In genomic region chr11:46724088-46724487, GRCh38 we compare ENCODE assay signal across 22 cellular contexts. TPM values are rescaled to one million over a fixed set of nuclear protein-coding genes. Genes with fewer than 3 reads are reported as not detected.
DNase-seq lines count a peak whose midpoint lies in the region; ATAC-seq, FAIRE-seq and TF ChIP-seq lines count a peak whose summit lies in the region.
"Had no signal": no experiment of that assay in that cellular context is flagged by ENCODE, and none has a peak within 500 bp of the region (broad histone marks: within the 10 kb centered on the region; RNA-seq: fewer than 3 reads in every experiment).

No MANE protein-coding gene starts in this region.

- peaks cover 4% of the 10 kb centered on the region for H3K36me3 Mint-ChIP-seq in Caco-2 (ENCODE audit: insufficient read depth, unreplicated experiment)
- H3K36me3 Mint-ChIP-seq in astrocyte (ENCODE audit: low read depth, unreplicated experiment): peaks cover 3% of the 10 kb centered on the region
- H3K36me3 Mint-ChIP-seq: stimulated activated memory B cell treated with anti-CD40 and anti-IgM and Interleukin-4, amounts not matched to agents 10 μg/mL and 1 μg/mL and 100 μg/mL, for 72 hours had no signal

- CTCF ChIA-PET in Caco-2 (lab: Charles Lee): no interaction called here

- ATAC-seq in GM19328 (IDR thresholded peaks at IDR 0.05; ENCODE audit: unreplicated experiment): no peak
- ATAC-seq: sciatic nerve; stimulated activated memory B cell treated with anti-CD40 and anti-IgM and Interleukin-4, amounts not matched to agents 10 μg/mL and 1 μg/mL and 100 μg/mL, for 72 hours had no signal

- no peaks in the 10 kb centered on the region for H3K9me2 ChIP-seq in Loucy (replicated peaks; ENCODE audit: low read depth, low read length)

- no TSS peak for BruUV-seq in Caco-2 (replicated peaks; lab: Mats Ljungman, UMichigan)

- FAIRE-seq in astrocyte (lab: Jason Lieb, UNC): no peak
- FAIRE-seq: GM19239, islet of Langerhans, RCC 7860 had no signal

- H3K4me2 ChIP-seq in Loucy (ENCODE audit: low read depth, low read length, poor library complexity, severe bottlenecking): no peak overlapping the region
- no peak overlapping the region for H3K4me2 ChIP-seq in astrocyte (ENCODE audit: low read length)

- H3K36me3 ChIP-seq in Caco-2 (ENCODE audit: control insufficient read depth, insufficient read depth, low read length) (peaks cover 6% of the 10 kb centered on the region; the same call in 1 of the 2 replicates), Loucy (ENCODE audit: insufficient read depth, low read length) (no peaks in the 10 kb centered on the region), astrocyte (ENCODE audit: insufficient read depth, low read length) (no peaks in the 10 kb centered on the region)
- H3K36me3 ChIP-seq: thoracic aorta had no signal

- no peak overlapping the region for H3K27ac ChIP-seq in astrocyte (ENCODE audit: low read depth, low read length)
- H3K27ac ChIP-seq: thoracic aorta had no signal

- H3K27me3 Mint-ChIP-seq in Caco-2 (ENCODE audit: insufficient read depth, unreplicated experiment) (no peaks in the 10 kb centered on the region), astrocyte (ENCODE audit: low read depth, unreplicated experiment) (peaks cover 3% of the 10 kb centered on the region)

- H4K20me1 ChIP-seq in Loucy (ENCODE audit: insufficient read depth, low read length, poor library complexity, severe bottlenecking): no peaks in the 10 kb centered on the region
- H4K20me1 ChIP-seq in astrocyte (ENCODE audit: insufficient read depth, low read length): no peaks in the 10 kb centered on the region

- H2AFZ ChIP-seq in Loucy (ENCODE audit: low read length) (peak overlapping the region; percentile 61; the same call in 1 of the 2 replicates), astrocyte (ENCODE audit: low read depth, low read length) (peak overlapping the region; percentile 60)

- peaks cover 17% of the 10 kb centered on the region for H3K4me1 ChIP-seq in Caco-2
- peaks cover 8% of the 10 kb centered on the region for H3K4me1 ChIP-seq in Loucy (ENCODE audit: insufficient read depth, low read length, poor library complexity, severe bottlenecking)
- H3K4me1 ChIP-seq in astrocyte (ENCODE audit: insufficient read depth, low read length): no peaks in the 10 kb centered on the region

- TF ChIP-seq CTCF in Caco-2 (IDR thresholded peaks at IDR 0.05; ENCODE audit: insufficient read depth in 1 of 2, low read depth in 1 of 2, low read length in 1 of 2, severe bottlenecking in 1 of 2, unreplicated experiment in 1 of 2) (no peak), Loucy (conservative IDR thresholded peaks at IDR 0.05; ENCODE audit: low read length) (no peak), astrocyte (IDR thresholded peaks at IDR 0.05; ENCODE audit: insufficient read depth, low read depth, low read length) (no peak)

- DNase-seq in Caco-2 (no peak), astrocyte (ENCODE audit: low read depth) (peak; percentile 15), myocyte (ENCODE audit: low read depth) (peak; percentile 38), globus pallidus (ENCODE audit: low spot score) (no peak), NCI-H2029 treated with DMSO at 0.1 percent for 48 hours (lab: John Stamatoyannopoulos, UW) (no peak)
- DNase-seq: activated CD4-positive, alpha-beta T cell treated with anti-CD3 and anti-CD28 coated beads for 4 hours; cortex of kidney; HCEC 1CT; NCI-H1930; NCI-H82 had no signal

- no peaks in the 10 kb centered on the region for H3K9me3 Mint-ChIP-seq in Caco-2 (ENCODE audit: unreplicated experiment)
- H3K9me3 Mint-ChIP-seq in astrocyte (ENCODE audit: unreplicated experiment): no peaks in the 10 kb centered on the region
- H3K9me3 Mint-ChIP-seq: activated T-helper 2 cell treated with anti-CD3 and anti-CD28 coated beads, Interferon-gamma antibody, Interleukin-2, Interleukin-4, amounts not matched to agents 10 μg/mL and 5 μg/mL and 100 μg/mL, durations not matched to agents 14 hours and 24 hours and 36 hours; stimulated activated memory B cell treated with anti-CD40 and anti-IgM and Interleukin-4, amounts not matched to agents 10 μg/mL and 1 μg/mL and 100 μg/mL, for 72 hours had no signal

- H3K27ac Mint-ChIP-seq in Caco-2 (ENCODE audit: unreplicated experiment) (peak overlapping the region; percentile 16), astrocyte (ENCODE audit: unreplicated experiment) (no peak overlapping the region)
- H3K27ac Mint-ChIP-seq: activated T-helper 2 cell treated with anti-CD3 and anti-CD28 coated beads, Interferon-gamma antibody, Interleukin-2, Interleukin-4, amounts not matched to agents 10 μg/mL and 5 μg/mL and 100 μg/mL, durations not matched to agents 14 hours and 24 hours and 36 hours; stimulated activated memory B cell treated with anti-CD40 and anti-IgM and Interleukin-4, amounts not matched to agents 10 μg/mL and 1 μg/mL and 100 μg/mL, for 72 hours had no signal

- POLR2A ChIA-PET in Caco-2 (lab: Charles Lee): no interaction called here

- H3F3A ChIP-seq in Loucy (ENCODE audit: low read depth): no peaks in the 10 kb centered on the region

- H3K27me3 ChIP-seq in Caco-2 (replicated peaks; ENCODE audit: control insufficient read depth, insufficient read depth, low read length): no peaks in the 10 kb centered on the region
- no peaks in the 10 kb centered on the region for H3K27me3 ChIP-seq in Loucy (ENCODE audit: insufficient read depth, low read length, poor library complexity, severe bottlenecking)
- no peaks in the 10 kb centered on the region for H3K27me3 ChIP-seq in astrocyte (ENCODE audit: insufficient read depth, low read length)

- no peaks in the 10 kb centered on the region for H3K79me2 ChIP-seq in Loucy (ENCODE audit: insufficient read depth, low read length)
- no peaks in the 10 kb centered on the region for H3K79me2 ChIP-seq in astrocyte (ENCODE audit: insufficient read depth, low read length)

- H3K9ac ChIP-seq in Loucy (ENCODE audit: low read depth, low read length, poor library complexity, severe bottlenecking): no peak overlapping the region
- no peak overlapping the region for H3K9ac ChIP-seq in astrocyte (ENCODE audit: low read length)

- H3K4me3 Mint-ChIP-seq in Caco-2 (ENCODE audit: unreplicated experiment) (no peak overlapping the region), astrocyte (ENCODE audit: unreplicated experiment) (no peak overlapping the region)
- H3K4me3 Mint-ChIP-seq: stimulated activated memory B cell treated with anti-CD40 and anti-IgM and Interleukin-4, amounts not matched to agents 10 μg/mL and 1 μg/mL and 100 μg/mL, for 72 hours had no signal

- H3K9me3 ChIP-seq in Caco-2 (no peaks in the 10 kb centered on the region), Loucy (ENCODE audit: insufficient read depth, low read depth, low read length) (no peaks in the 10 kb centered on the region), astrocyte (ENCODE audit: insufficient read depth, low read depth, low read length) (no peaks in the 10 kb centered on the region)
- H3K9me3 ChIP-seq: thoracic aorta had no signal

- H3K4me1 Mint-ChIP-seq in Caco-2 (ENCODE audit: low read depth, unreplicated experiment): peaks cover 2% of the 10 kb centered on the region
- peaks cover 10% of the 10 kb centered on the region for H3K4me1 Mint-ChIP-seq in astrocyte (ENCODE audit: low read depth, unreplicated experiment)
- H3K4me1 Mint-ChIP-seq: stimulated activated memory B cell treated with anti-CD40 and anti-IgM and Interleukin-4, amounts not matched to agents 10 μg/mL and 1 μg/mL and 100 μg/mL, for 72 hours had no signal

- intact Hi-C loops in Caco-2 (cut with micrococcal nuclease; ENCODE audit: unreplicated experiment): no loop called here

- H3K4me3 ChIP-seq in Caco-2 (ENCODE audit: low read depth, low read length): no peak overlapping the region
- no peak overlapping the region for H3K4me3 ChIP-seq in Loucy (ENCODE audit: low read length, poor library complexity, severe bottlenecking)
- H3K4me3 ChIP-seq in astrocyte (ENCODE audit: insufficient read depth, low read depth, low read length): no peak overlapping the region
- H3K4me3 ChIP-seq: lung, thoracic aorta had no signal

RNA-seq across cellular contexts. Expression of gene F2, which starts 5.1 kb away (rescaled TPM):
- total RNA-seq in Caco-2 (2022) (51.8 and 60.0 TPM in 2 replicates), astrocyte (0.57 and 0.60 TPM in 2 replicates), myocyte (not detected in 2 replicates)
- polyA plus RNA-seq in myocyte (2012): 0.16 TPM
- total RNA-seq: M059J, omental fat pad, sciatic nerve, thoracic aorta had no signal

RNA-seq across cellular contexts. Expression of gene ZNF408, which starts 23.3 kb away (rescaled TPM):
- total RNA-seq in Caco-2 (2022): 17.6 and 23.3 TPM in 2 replicates
- 18.3 and 20.3 TPM in 2 replicates for total RNA-seq in astrocyte
- 8.8 and 10.3 TPM in 2 replicates for total RNA-seq in myocyte
- polyA plus RNA-seq in myocyte (2012): 9.1 TPM

RNA-seq across cellular contexts. Expression of gene ARHGAP1, which starts 23.7 kb away (rescaled TPM):
- 67.1 and 73.0 TPM in 2 replicates for total RNA-seq in Caco-2 (2022)
- total RNA-seq in astrocyte: 116 and 129 TPM in 2 replicates
- total RNA-seq in myocyte: 27.3 and 31.0 TPM in 2 replicates
- 84.4 TPM for polyA plus RNA-seq in myocyte (2012)

Comparison
In these comparisons a context has a peak if more than half of its experiments do, and no peak if none do; other contexts are left out.
1. DNase-seq: peak in astrocyte (single experiment) and myocyte (single experiment); none in Caco-2 (0 of 2), globus pallidus (single experiment) and NCI-H2029 treated with DMSO at 0.1 percent for 48 hours (single experiment).
2. RNA of gene F2, which starts 5.1 kb away (total RNA-seq): 51.8 to 60.0 TPM in Caco-2; 0.57 to 0.60 TPM in astrocyte and not detected in myocyte; every median in the first group is over 10 times any median in the second.